Comparison of ENCODE assay signal across 1 cellular context in genomic region chr12:20463920-20464524, GRCh38.
TF ChIP-seq lines count a peak whose summit lies in the region.

No MANE protein-coding gene starts in this region.

TF ChIP-seq in H1, 55 proteins besides CTCF, POLR2A, EP300 and RAD21 (continued from another document):
- TF ChIP-seq CHD7 (IDR thresholded peaks at IDR 0.05; ENCODE audit: insufficient replicate concordance, low read length), result no peak
- no peak for TF ChIP-seq GABPA (IDR thresholded peaks at IDR 0.05; ENCODE audit: borderline replicate concordance, insufficient read depth, low read length)
- TF ChIP-seq GTF2F1 (IDR thresholded peaks at IDR 0.05; ENCODE audit: borderline replicate concordance, low read depth, low read length), result no peak
- TF ChIP-seq RBBP5 (IDR thresholded peaks at IDR 0.05; ENCODE audit: borderline replicate concordance, low read depth, low read length), result no peak
- TF ChIP-seq KDM5A (IDR thresholded peaks at IDR 0.05; ENCODE audit: low read length), result no peak
- TF ChIP-seq KDM1A (IDR thresholded peaks at IDR 0.05; ENCODE audit: borderline replicate concordance, low read length), result no peak
